Comparison of ENCODE assay signal across 18 cellular contexts in the genomic region with DNA sequence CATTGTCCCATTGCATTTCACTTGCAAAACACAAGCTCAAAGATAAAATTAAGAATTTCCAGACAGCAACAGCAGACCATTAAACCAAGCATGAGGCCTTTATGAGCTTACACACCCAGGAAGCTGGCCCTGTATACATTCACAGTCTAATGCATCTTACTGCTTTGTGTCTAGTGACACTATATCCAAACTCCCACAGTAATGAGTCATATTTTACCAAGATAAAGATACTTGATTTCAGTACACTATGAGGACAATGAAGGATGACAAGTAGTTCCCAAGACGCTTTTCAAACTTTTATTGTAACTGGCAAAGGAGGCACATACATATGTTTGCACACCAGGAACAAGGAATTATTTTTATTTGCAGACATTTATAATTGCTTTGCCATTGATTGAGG.
DNase-seq lines count a peak whose midpoint lies in the region; ATAC-seq, FAIRE-seq and TF ChIP-seq lines count a peak whose summit lies in the region.
"Had no signal": no experiment of that assay in that cellular context is flagged by ENCODE, and none has a peak within 500 bp of the region (broad histone marks: within the 10 kb centered on the region; RNA-seq: fewer than 3 reads in every experiment).

No MANE protein-coding gene starts in this region.

- CTCF ChIA-PET in A673 (lab: Charles Lee): no interaction called here
- CTCF ChIA-PET in T-cell (lab: Charles Lee): no interaction called here

- H3K4me2 ChIP-seq in astrocyte (ENCODE audit: low read length): no peak overlapping the region
- H3K4me2 ChIP-seq: BLaER1 treated with 17β-estradiol and CSF1 and Interleukin-3, amounts not matched to agents 10 nM and 100 nM had no signal

- H3K9ac ChIP-seq in astrocyte (ENCODE audit: low read length): no peak overlapping the region
- H3K9ac ChIP-seq: BLaER1 treated with 17β-estradiol and CSF1 and Interleukin-3, amounts not matched to agents 10 nM and 100 nM; GM23248 had no signal

- H3K9me3 ChIP-seq in A673 (ENCODE audit: low read depth, low read length, poor library complexity, severe bottlenecking) (no peaks in the 10 kb centered on the region), astrocyte (ENCODE audit: insufficient read depth, low read depth, low read length) (no peaks in the 10 kb centered on the region)
- H3K9me3 ChIP-seq: BLaER1 treated with 17β-estradiol and CSF1 and Interleukin-3, amounts not matched to agents 10 nM and 100 nM had no signal

- intact Hi-C loops in A673 (cut with micrococcal nuclease; ENCODE audit: unreplicated experiment): no loop called here

- no TSS peak for BruUV-seq in A673 (replicated peaks; lab: Mats Ljungman, UMichigan)

- TF ChIP-seq CTCF in A673 (conservative IDR thresholded peaks at IDR 0.05; ENCODE audit: low read depth, low read length): no peak
- TF ChIP-seq CTCF in LNCaP clone FGC (IDR thresholded peaks at IDR 0.05; ENCODE audit: control insufficient read depth, extremely low read depth, insufficient read depth): no peak
- TF ChIP-seq CTCF in astrocyte (IDR thresholded peaks at IDR 0.05; ENCODE audit: insufficient read depth, low read depth, low read length): no peak
- no peak for TF ChIP-seq CTCF in nephron progenitor cell (IDR thresholded peaks at IDR 0.05)

- H3K36me3 ChIP-seq in A673 (ENCODE audit: insufficient read depth, low read length, poor library complexity, severe bottlenecking): no peaks in the 10 kb centered on the region
- no peaks in the 10 kb centered on the region for H3K36me3 ChIP-seq in astrocyte (ENCODE audit: insufficient read depth, low read length)
- H3K36me3 ChIP-seq: BLaER1 treated with 17β-estradiol and CSF1 and Interleukin-3, amounts not matched to agents 10 nM and 100 nM had no signal

- H3K27ac ChIP-seq in A673 (ENCODE audit: low read depth, low read length, poor library complexity, severe bottlenecking) (no peak overlapping the region), astrocyte (ENCODE audit: low read depth, low read length) (no peak overlapping the region)
- H3K27ac ChIP-seq: BLaER1 treated with 17β-estradiol and CSF1 and Interleukin-3, amounts not matched to agents 10 nM and 100 nM; GM23248 had no signal

- POLR2A ChIA-PET in A673 (lab: Charles Lee; ENCODE audit: low non-redundant PET): no interaction called here
- POLR2A ChIA-PET in T-cell (lab: Charles Lee): no interaction called here

- peak; percentile 17 for DNase-seq in A673 (ENCODE audit: low spot score)
- peak; percentile 96 for DNase-seq in LNCaP clone FGC (ENCODE audit: low read depth)
- peak; percentile 33 for DNase-seq in astrocyte (ENCODE audit: low read depth)
- peak; percentile 10 for DNase-seq in kidney glomerular epithelial cell (lab: John Stamatoyannopoulos, UW)
- DNase-seq in T-cell: no peak
- no peak for DNase-seq in nephron progenitor cell
- DNase-seq in kidney tubule cell (ENCODE audit: low spot score): no peak
- DNase-seq: DMS79, GM23248, KBM-7, NCI-H1694 treated with DMSO at 0.1 percent for 48 hours, NCI-H2227 treated with DMSO at 0.1 percent for 48 hours, NCI-H524 had no signal

- no peak overlapping the region for H2AFZ ChIP-seq in astrocyte (ENCODE audit: low read depth, low read length)
- H2AFZ ChIP-seq: GM23248 had no signal

- H3K4me3 Mint-ChIP-seq in astrocyte (ENCODE audit: unreplicated experiment) (no peak overlapping the region), T-cell (no peak overlapping the region), nephron progenitor cell (no peak overlapping the region)

- H3K79me2 ChIP-seq in astrocyte (ENCODE audit: insufficient read depth, low read length): no peaks in the 10 kb centered on the region

- H3K27me3 ChIP-seq in A673 (replicated peaks; ENCODE audit: insufficient read depth, low read depth, low read length, poor library complexity): no peaks in the 10 kb centered on the region
- no peaks in the 10 kb centered on the region for H3K27me3 ChIP-seq in astrocyte (ENCODE audit: insufficient read depth, low read length)

- H4K20me1 ChIP-seq in astrocyte (ENCODE audit: insufficient read depth, low read length): no peaks in the 10 kb centered on the region
- H4K20me1 ChIP-seq: BLaER1 treated with 17β-estradiol and CSF1 and Interleukin-3, amounts not matched to agents 10 nM and 100 nM had no signal

- FAIRE-seq in astrocyte (lab: Jason Lieb, UNC): no peak
- FAIRE-seq: D721Med had no signal

- no peak for ATAC-seq in T-cell (replicated peaks in 1 of 4)
- ATAC-seq in GM21529 (IDR thresholded peaks at IDR 0.05; ENCODE audit: unreplicated experiment): no peak
- ATAC-seq: HCT116, Panc1 had no signal

- H3K4me1 Mint-ChIP-seq in astrocyte (ENCODE audit: low read depth, unreplicated experiment) (peaks cover 6% of the 10 kb centered on the region), T-cell (no peaks in the 10 kb centered on the region), nephron progenitor cell (no peaks in the 10 kb centered on the region)

- H3K9me3 Mint-ChIP-seq in astrocyte (ENCODE audit: unreplicated experiment): no peaks in the 10 kb centered on the region
- peaks cover 0 to 4% (median 0%) of the 10 kb centered on the region in 3 donors for H3K9me3 Mint-ChIP-seq in T-cell
- no peaks in the 10 kb centered on the region for H3K9me3 Mint-ChIP-seq in nephron progenitor cell

- H3K27ac Mint-ChIP-seq in astrocyte (ENCODE audit: unreplicated experiment): no peak overlapping the region
- no peak overlapping the region for H3K27ac Mint-ChIP-seq in T-cell
- H3K27ac Mint-ChIP-seq in nephron progenitor cell: no peak overlapping the region

- no peaks in the 10 kb centered on the region for H3K4me1 ChIP-seq in A673 (ENCODE audit: insufficient read depth, low read length, poor library complexity, severe bottlenecking)
- no peaks in the 10 kb centered on the region for H3K4me1 ChIP-seq in astrocyte (ENCODE audit: insufficient read depth, low read length)
- H3K4me1 ChIP-seq: BLaER1 treated with 17β-estradiol and CSF1 and Interleukin-3, amounts not matched to agents 10 nM and 100 nM had no signal

- H3K36me3 Mint-ChIP-seq in astrocyte (ENCODE audit: low read depth, unreplicated experiment): no peaks in the 10 kb centered on the region
- no peaks in the 10 kb centered on the region for H3K36me3 Mint-ChIP-seq in T-cell
- no peaks in the 10 kb centered on the region for H3K36me3 Mint-ChIP-seq in nephron progenitor cell (ENCODE audit: low read depth)

- H3K27me3 Mint-ChIP-seq in astrocyte (ENCODE audit: low read depth, unreplicated experiment) (no peaks in the 10 kb centered on the region), T-cell (no peaks in the 10 kb centered on the region), nephron progenitor cell (ENCODE audit: low read depth, poor library complexity) (no peaks in the 10 kb centered on the region)

- H3K4me3 ChIP-seq in A673 (ENCODE audit: low read depth, low read length, poor library complexity, severe bottlenecking) (no peak overlapping the region), LNCaP clone FGC (ENCODE audit: low read depth, low read length) (no peak overlapping the region), astrocyte (ENCODE audit: insufficient read depth, low read depth, low read length) (no peak overlapping the region)
- H3K4me3 ChIP-seq: BLaER1 treated with 17β-estradiol and CSF1 and Interleukin-3, amounts not matched to agents 10 nM and 100 nM; GM23248 had no signal

Comparison
In these comparisons a context has a peak if more than half of its experiments do, and no peak if none do; other contexts are left out.
1. DNase-seq: peak in A673 (single experiment), LNCaP clone FGC (single experiment), astrocyte (single experiment) and kidney glomerular epithelial cell (single experiment); none in T-cell (0 of 34), nephron progenitor cell (single experiment) and kidney tubule cell (single experiment).